Comparison of ENCODE assay signal across 13 cellular contexts in genomic region chr11:932435-932834, GRCh38. TPM values are rescaled to one million over a fixed set of nuclear protein-coding genes. Genes with fewer than 3 reads are reported as not detected.
DNase-seq lines count a peak whose midpoint lies in the region; ATAC-seq and TF ChIP-seq lines count a peak whose summit lies in the region.
"Had no signal": no experiment of that assay in that cellular context is flagged by ENCODE, and none has a peak within 500 bp of the region (broad histone marks: within the 10 kb centered on the region; RNA-seq: fewer than 3 reads in every experiment).

No MANE protein-coding gene starts in this region.

- TF ChIP-seq CTCF in natural killer cell (IDR thresholded peaks at IDR 0.05) (no peak), glutamatergic neuron (IDR thresholded peaks at IDR 0.05; ENCODE audit: partially characterized antibody, unreplicated experiment) (no peak), nephron progenitor cell (IDR thresholded peaks at IDR 0.05) (no peak), upper lobe of right lung (IDR thresholded peaks at IDR 0.05) (no peak), uterus (IDR thresholded peaks at IDR 0.05) (no peak), omental fat pad (IDR thresholded peaks at IDR 0.05) (no peak), ovary (IDR thresholded peaks at IDR 0.05) (no peak)

- ATAC-seq in natural killer cell: no peak
- ATAC-seq in natural killer cell treated with Interleukin-12 subunit alpha and Interleukin-12 subunit beta and Interleukin-15 and Interleukin-18, amount 100 ng/mL, for 72 hours: no peak
- peak; percentile 49 for ATAC-seq in upper lobe of right lung
- ATAC-seq in omental fat pad (ENCODE audit: low FRiP score): no peak
- ATAC-seq: PC-3 had no signal

- H3K27me3 ChIP-seq in upper lobe of right lung: no peaks in the 10 kb centered on the region
- H3K27me3 ChIP-seq in uterus: no peaks in the 10 kb centered on the region
- no peaks in the 10 kb centered on the region for H3K27me3 ChIP-seq in ovary

- no peak for DNase-seq in natural killer cell
- DNase-seq in natural killer cell treated with Interleukin-12 subunit alpha and Interleukin-12 subunit beta and Interleukin-15 and Interleukin-18, amount 100 ng/mL, for 72 hours (ENCODE audit: low spot score): no peak
- no peak for DNase-seq in glutamatergic neuron
- DNase-seq in nephron progenitor cell: no peak
- DNase-seq in upper lobe of right lung: no peak
- DNase-seq in uterus: no peak
- no peak for DNase-seq in omental fat pad (ENCODE audit: low spot score)
- DNase-seq in ovary: no peak
- DNase-seq: ACHN; activated CD4-positive, alpha-beta T cell treated with anti-CD3 and anti-CD28 coated beads for 48 hours; DMS153; NCI-H345; PC-3 had no signal

- H3K36me3 ChIP-seq in upper lobe of right lung: peaks cover 2% of the 10 kb centered on the region
- no peaks in the 10 kb centered on the region for H3K36me3 ChIP-seq in uterus
- H3K36me3 ChIP-seq in ovary: no peaks in the 10 kb centered on the region

- H3K27ac ChIP-seq in upper lobe of right lung: peak overlapping the region; percentile 77
- H3K27ac ChIP-seq in uterus: peak overlapping the region in 1 of 2 donors; percentile 1
- H3K27ac ChIP-seq in ovary: no peak overlapping the region

- H3K4me1 ChIP-seq in upper lobe of right lung: peaks cover 79% of the 10 kb centered on the region
- H3K4me1 ChIP-seq in uterus: peaks cover 0 to 12% of the 10 kb centered on the region in 2 donors
- peaks cover 5% of the 10 kb centered on the region for H3K4me1 ChIP-seq in ovary (ENCODE audit: insufficient read depth)

- intact Hi-C loops in natural killer cell (cut with micrococcal nuclease) (no loop called here), upper lobe of right lung (cut with DNase I) (no loop called here), uterus (cut with DNase I; ENCODE audit: low total_unique reads) (no loop called here), ovary (cut with DNase I) (no loop called here)

- H3K27me3 Mint-ChIP-seq in natural killer cell (ENCODE audit: low read depth in 2 of 2) (no peaks in the 10 kb centered on the region), glutamatergic neuron (ENCODE audit: unreplicated experiment) (no peaks in the 10 kb centered on the region), nephron progenitor cell (ENCODE audit: low read depth, poor library complexity) (peaks cover 7% of the 10 kb centered on the region)
- no peaks in the 10 kb centered on the region for H3K27me3 Mint-ChIP-seq in natural killer cell treated with Interleukin-12 subunit alpha and Interleukin-12 subunit beta and Interleukin-15 and Interleukin-18, amount 100 ng/mL, for 72 hours

- H3K4me1 Mint-ChIP-seq in natural killer cell (peaks cover 46 to 47% of the 10 kb centered on the region in 2 donors), glutamatergic neuron (ENCODE audit: low read depth, unreplicated experiment) (peaks cover 25% of the 10 kb centered on the region), nephron progenitor cell (peaks cover 36% of the 10 kb centered on the region)
- peaks cover 33 to 41% of the 10 kb centered on the region in 2 donors for H3K4me1 Mint-ChIP-seq in natural killer cell treated with Interleukin-12 subunit alpha and Interleukin-12 subunit beta and Interleukin-15 and Interleukin-18, amount 100 ng/mL, for 72 hours (ENCODE audit: low read depth in 2 of 2)

- H3K36me3 Mint-ChIP-seq in natural killer cell (no peaks in the 10 kb centered on the region), glutamatergic neuron (ENCODE audit: unreplicated experiment) (peaks cover 4% of the 10 kb centered on the region), nephron progenitor cell (ENCODE audit: low read depth) (peaks cover 10% of the 10 kb centered on the region)
- H3K36me3 Mint-ChIP-seq in natural killer cell treated with Interleukin-12 subunit alpha and Interleukin-12 subunit beta and Interleukin-15 and Interleukin-18, amount 100 ng/mL, for 72 hours: no peaks in the 10 kb centered on the region

- TF ChIP-seq POLR2A in uterus (IDR thresholded peaks at IDR 0.05) (no peak), ovary (IDR thresholded peaks at IDR 0.05) (no peak)

- H3K27ac Mint-ChIP-seq in natural killer cell (no peak overlapping the region), glutamatergic neuron (ENCODE audit: unreplicated experiment) (no peak overlapping the region), nephron progenitor cell (peak overlapping the region; percentile 77)
- H3K27ac Mint-ChIP-seq in natural killer cell treated with Interleukin-12 subunit alpha and Interleukin-12 subunit beta and Interleukin-15 and Interleukin-18, amount 100 ng/mL, for 72 hours: peak overlapping the region in 1 of 2 donors; percentile 39

- WGBS in ovary, 3 donors: 46 to 57% (median 50%) methylated on average over 4 of the region's 4 CpGs

- H3K4me3 ChIP-seq in upper lobe of right lung (no peak overlapping the region), uterus (no peak overlapping the region), ovary (no peak overlapping the region)

- no peaks in the 10 kb centered on the region for H3K9me3 Mint-ChIP-seq in natural killer cell
- no peaks in the 10 kb centered on the region for H3K9me3 Mint-ChIP-seq in natural killer cell treated with Interleukin-12 subunit alpha and Interleukin-12 subunit beta and Interleukin-15 and Interleukin-18, amount 100 ng/mL, for 72 hours
- H3K9me3 Mint-ChIP-seq in glutamatergic neuron (ENCODE audit: unreplicated experiment): no peaks in the 10 kb centered on the region
- no peaks in the 10 kb centered on the region for H3K9me3 Mint-ChIP-seq in nephron progenitor cell

- no peak for TF ChIP-seq EP300 in ovary (IDR thresholded peaks at IDR 0.05)

- no peaks in the 10 kb centered on the region for H3K9me3 ChIP-seq in upper lobe of right lung
- H3K9me3 ChIP-seq in uterus: no peaks in the 10 kb centered on the region
- no peaks in the 10 kb centered on the region for H3K9me3 ChIP-seq in ovary

- H3K4me3 Mint-ChIP-seq in natural killer cell: peak overlapping the region; percentile 13
- no peak overlapping the region for H3K4me3 Mint-ChIP-seq in natural killer cell treated with Interleukin-12 subunit alpha and Interleukin-12 subunit beta and Interleukin-15 and Interleukin-18, amount 100 ng/mL, for 72 hours
- H3K4me3 Mint-ChIP-seq in glutamatergic neuron (ENCODE audit: unreplicated experiment): peak overlapping the region; percentile 30
- no peak overlapping the region for H3K4me3 Mint-ChIP-seq in nephron progenitor cell

RNA-seq across cellular contexts. Expression of gene AP2A2, which starts 6.8 kb away (rescaled TPM):
- total RNA-seq in natural killer cell: 100 to 1,000 TPM in 1 of 3 donors, 10 to 100 TPM in 2; 57.2 to 120 (median 82.9) TPM
- total RNA-seq in natural killer cell treated with Interleukin-12 subunit alpha and Interleukin-12 subunit beta and Interleukin-15 and Interleukin-18, amount 100 ng/mL, for 72 hours: 10 to 100 TPM; 51.6 to 75.1 TPM
- total RNA-seq in glutamatergic neuron (ENCODE audit: unreplicated experiment): 228 TPM
- total RNA-seq in upper lobe of right lung: 92.0 TPM
- total RNA-seq in uterus: 100 to 1,000 TPM in 1 of 4 donors, 10 to 100 TPM in 3; 25.6 to 120 (median 40.4) TPM
- 100 to 1,000 TPM in 2 of 4 donors, 10 to 100 TPM in 2; 68.4 to 126 (median 99.2) TPM for total RNA-seq in omental fat pad
- 10 to 100 TPM; 27.7 to 80.1 (median 54.0) TPM for total RNA-seq in ovary
- polyA plus RNA-seq in ovary: 100 to 1,000 TPM in 1 of 2 donors, 10 to 100 TPM in 1; 31.1 to 151 TPM

RNA-seq across cellular contexts. Expression of gene CHID1, which starts 21.8 kb away (rescaled TPM):
- total RNA-seq in natural killer cell (10 to 100 TPM; 32.6 to 40.3 (median 33.2) TPM), glutamatergic neuron (ENCODE audit: unreplicated experiment) (56.1 TPM), upper lobe of right lung (52.9 TPM), uterus (10 to 100 TPM; 20.3 to 57.9 (median 48.4) TPM), omental fat pad (10 to 100 TPM; 56.6 to 90.5 (median 79.8) TPM), ovary (10 to 100 TPM; 62.2 to 90.7 (median 75.7) TPM)
- total RNA-seq in natural killer cell treated with Interleukin-12 subunit alpha and Interleukin-12 subunit beta and Interleukin-15 and Interleukin-18, amount 100 ng/mL, for 72 hours: 100 to 1,000 TPM in 1 of 2 donors, 10 to 100 TPM in 1; 64.8 to 115 TPM
- polyA plus RNA-seq in ovary: 10 to 100 TPM; 41.0 to 68.1 TPM

Comparison
In these comparisons a context has a peak if more than half of its experiments do, and no peak if none do; other contexts are left out.
1. H3K4me3 Mint-ChIP-seq: peak in natural killer cell (single experiment) and glutamatergic neuron (single experiment); none in natural killer cell treated with Interleukin-12 subunit alpha and Interleukin-12 subunit beta and Interleukin-15 and Interleukin-18, amount 100 ng/mL, for 72 hours (single experiment) and nephron progenitor cell (single experiment).